ENCODE assay signal across 1 cellular context in genomic region chr20:412081-412480, GRCh38.
A peak's percentile ranks its signal among the peaks of the same experiment; 100 is the strongest.
TF ChIP-seq lines count a peak whose summit lies in the region.

No MANE protein-coding gene starts in this region.

TF ChIP-seq in HepG2, 621 proteins besides CTCF, POLR2A, EP300 and RAD21:
- no peak for TF ChIP-seq SP5 (CRISPR knock-in tag; IDR thresholded peaks at IDR 0.05; ENCODE audit: borderline replicate concordance, low read depth)
- no peak for TF ChIP-seq ZNF549 (CRISPR knock-in tag; IDR thresholded peaks at IDR 0.05)
- TF ChIP-seq POLR2G (IDR thresholded peaks at IDR 0.05; ENCODE audit: low read depth, low read length), result peak; percentile 44; the same call in 1 of the 2 replicates
- no peak for TF ChIP-seq UBTF (CRISPR knock-in tag; IDR thresholded peaks at IDR 0.05)
- no peak for TF ChIP-seq ATF7 (IDR thresholded peaks at IDR 0.05)
- no peak for TF ChIP-seq ATF7 (CRISPR knock-in tag; IDR thresholded peaks at IDR 0.05)
